ENCODE assay signal across 13 cellular contexts in genomic region chr19:1837222-1837565, GRCh38. TPM values are rescaled to one million over a fixed set of nuclear protein-coding genes. Genes with fewer than 3 reads are reported as not detected.
A peak's percentile ranks its signal among the peaks of the same experiment; 100 is the strongest.
DNase-seq lines count a peak whose midpoint lies in the region; ATAC-seq and TF ChIP-seq lines count a peak whose summit lies in the region.
"Had no signal": no experiment of that assay in that cellular context is flagged by ENCODE, and none has a peak within 500 bp of the region (broad histone marks: within the 10 kb centered on the region; RNA-seq: fewer than 3 reads in every experiment).

No MANE protein-coding gene starts in this region.

- no peaks in the 10 kb centered on the region for H3K27me3 Mint-ChIP-seq in CD8-positive, alpha-beta memory T cell
- H3K27me3 Mint-ChIP-seq in WTC11 (ENCODE audit: low read depth), result no peaks in the 10 kb centered on the region
- H3K27me3 Mint-ChIP-seq: CD4-positive, alpha-beta memory T cell had no signal

- no peak overlapping the region for H3K4me3 Mint-ChIP-seq in CD8-positive, alpha-beta memory T cell
- no peak overlapping the region for H3K4me3 Mint-ChIP-seq in WTC11
- H3K4me3 Mint-ChIP-seq: CD4-positive, alpha-beta memory T cell had no signal

- H3K9ac ChIP-seq in BLaER1, result peak overlapping the region; percentile 27; the same call in 1 of the 2 replicates

- TF ChIP-seq CTCF in WERI-Rb-1 (IDR thresholded peaks at IDR 0.05; ENCODE audit: low read depth, low read length), result no peak
- TF ChIP-seq CTCF in right lobe of liver (IDR thresholded peaks at IDR 0.05), result no peak
- TF ChIP-seq CTCF in WTC11 (IDR thresholded peaks at IDR 0.05), result no peak
- no peak for TF ChIP-seq CTCF in gastroesophageal sphincter (IDR thresholded peaks at IDR 0.05)

- POLR2A ChIA-PET in CD8-positive, alpha-beta memory T cell (lab: Charles Lee), result no interaction called here
- POLR2A ChIA-PET in WTC11 (lab: Charles Lee), result interaction anchor here (1.2 to 1.5 kb wide), 2 partner anchors 9 to 11 kb away, joined by 5 to 8 read pairs; no protein-coding TSS in a partner anchor

- TF ChIP-seq POLR2A in right lobe of liver (IDR thresholded peaks at IDR 0.05) (no peak), gastroesophageal sphincter (IDR thresholded peaks at IDR 0.05) (no peak)

- H4K20me1 ChIP-seq in BLaER1, result peaks cover 100% of the 10 kb centered on the region

- peaks cover 20 to 55% (median 26%) of the 10 kb centered on the region in 3 donors for H3K4me1 Mint-ChIP-seq in CD8-positive, alpha-beta memory T cell
- H3K4me1 Mint-ChIP-seq in WTC11, result 0 out of 2 replicates have a peak, but pooled peaks cover 6% of the 10 kb centered on the region

- 27% methylated on average over 3 of the region's 11 CpGs for WGBS in right lobe of liver (ENCODE audit: insufficient coverage, low coverage, low lambda C conversion rate, missing lambda C conversion rate)
- 60% methylated on average over 1 of the region's 11 CpGs; no CpG with 5 or more reads in 1 of the 2 donors for WGBS in gastroesophageal sphincter (ENCODE audit: low coverage in 1 of 2), 2 donors

- H3K27ac ChIP-seq in BLaER1 (0 out of 2 replicates have a peak overlapping the region, but pooled peaks have one; percentile 5), WERI-Rb-1 (peak overlapping the region; percentile 33), right lobe of liver (peak overlapping the region; percentile 63 to 81 (median 81)), gastroesophageal sphincter (no peak overlapping the region)
- H3K27ac ChIP-seq in CD8-positive, alpha-beta memory T cell (ENCODE audit: low read depth, low read length), result peak overlapping the region; percentile 70

- no peak for TF ChIP-seq EP300 in gastroesophageal sphincter (IDR thresholded peaks at IDR 0.05)

- no peak overlapping the region for H3K4me3 ChIP-seq in BLaER1
- no peak overlapping the region for H3K4me3 ChIP-seq in CD8-positive, alpha-beta memory T cell (ENCODE audit: low read length)
- H3K4me3 ChIP-seq in WERI-Rb-1 (ENCODE audit: low read depth, low read length), result no peak overlapping the region
- peak overlapping the region in 2 of 3 donors; percentile 38 to 43 for H3K4me3 ChIP-seq in right lobe of liver
- no peak overlapping the region for H3K4me3 ChIP-seq in gastroesophageal sphincter

- peaks cover 0 to 21% (median 0%) of the 10 kb centered on the region in 3 donors for H3K36me3 Mint-ChIP-seq in CD8-positive, alpha-beta memory T cell
- H3K36me3 Mint-ChIP-seq in WTC11, result no peaks in the 10 kb centered on the region

- intact Hi-C loops in right lobe of liver (cut with DNase I), result no loop called here

- H3K27me3 ChIP-seq in BLaER1, result no peaks in the 10 kb centered on the region
- no peaks in the 10 kb centered on the region for H3K27me3 ChIP-seq in CD8-positive, alpha-beta memory T cell (ENCODE audit: insufficient read depth, low read length, poor library complexity, severe bottlenecking)
- H3K27me3 ChIP-seq in WERI-Rb-1 (ENCODE audit: insufficient read depth, low read depth, severe bottlenecking), result no peaks in the 10 kb centered on the region
- H3K27me3 ChIP-seq in right lobe of liver, result no peaks in the 10 kb centered on the region
- H3K27me3 ChIP-seq in gastroesophageal sphincter, result no peaks in the 10 kb centered on the region

- ATAC-seq in right lobe of liver (no peak), WTC11 (no peak), HG03457 (IDR thresholded peaks at IDR 0.05; ENCODE audit: unreplicated experiment) (no peak), gastroesophageal sphincter (no peak)

- H3K9me3 ChIP-seq in BLaER1, result no peaks in the 10 kb centered on the region
- H3K9me3 ChIP-seq in CD8-positive, alpha-beta memory T cell (ENCODE audit: low read length), result no peaks in the 10 kb centered on the region
- no peaks in the 10 kb centered on the region for H3K9me3 ChIP-seq in WERI-Rb-1 (ENCODE audit: severe bottlenecking)
- H3K9me3 ChIP-seq in right lobe of liver, result no peaks in the 10 kb centered on the region
- H3K9me3 ChIP-seq in gastroesophageal sphincter, result no peaks in the 10 kb centered on the region

- H3K9me3 Mint-ChIP-seq in CD8-positive, alpha-beta memory T cell, result no peaks in the 10 kb centered on the region
- H3K9me3 Mint-ChIP-seq in WTC11, result no peaks in the 10 kb centered on the region
- H3K9me3 Mint-ChIP-seq: CD4-positive, alpha-beta memory T cell had no signal

- peaks cover 89% of the 10 kb centered on the region for H3K4me1 ChIP-seq in BLaER1
- H3K4me1 ChIP-seq in CD8-positive, alpha-beta memory T cell (ENCODE audit: insufficient read depth, low read length), result peaks cover 2% of the 10 kb centered on the region
- H3K4me1 ChIP-seq in right lobe of liver, result peaks cover 0 to 86% (median 40%) of the 10 kb centered on the region in 4 donors
- H3K4me1 ChIP-seq in gastroesophageal sphincter, result peaks cover 0 to 85% (median 29%) of the 10 kb centered on the region in 3 donors

- H3K36me3 ChIP-seq in BLaER1 (peaks cover 74% of the 10 kb centered on the region), WERI-Rb-1 (no peaks in the 10 kb centered on the region), right lobe of liver (no peaks in the 10 kb centered on the region), gastroesophageal sphincter (peaks cover 0 to 16% of the 10 kb centered on the region in 2 donors)
- no peaks in the 10 kb centered on the region for H3K36me3 ChIP-seq in CD8-positive, alpha-beta memory T cell (ENCODE audit: insufficient read depth, low read length)

- H3K27ac Mint-ChIP-seq in CD8-positive, alpha-beta memory T cell, result no peak overlapping the region
- no peak overlapping the region for H3K27ac Mint-ChIP-seq in WTC11
- H3K27ac Mint-ChIP-seq: CD4-positive, alpha-beta memory T cell had no signal

- peak overlapping the region; percentile 100 for H3K4me2 ChIP-seq in BLaER1

- CTCF ChIA-PET in CD8-positive, alpha-beta memory T cell (lab: Charles Lee), result interaction anchor here (1.0 to 4.9 kb wide), 7 partner anchors 8 to 105 kb away, joined by 3 to 36 read pairs (median 8); no protein-coding TSS in a partner anchor
- CTCF ChIA-PET in WTC11 (lab: Charles Lee), result interaction anchor here (0.6 to 5.6 kb wide), 37 partner anchors 9 to 506 kb away, joined by 3 to 216 read pairs (median 6); partner anchors contain the start of genes REEP6 and REXO1

- no peak for DNase-seq in CD8-positive, alpha-beta memory T cell
- DNase-seq in WERI-Rb-1 (no peak), right lobe of liver (no peak), WTC11 (ENCODE audit: low spot score) (no peak)
- no peak for DNase-seq in stimulated activated CD4-positive, alpha-beta T cell treated with anti-CD3 and anti-CD28 coated beads, Interleukin-12 subunit alpha, Interleukin-12 subunit beta, amount 100 ng/mL, for 4 hours
- DNase-seq: DMS79, NCI-H1930, NCI-H446, SIG-M5 had no signal

TF ChIP-seq in WTC11, 78 proteins besides CTCF, POLR2A, EP300 and RAD21 (continues in another document):
- TF ChIP-seq ATF6 (CRISPR knock-in tag; IDR thresholded peaks at IDR 0.05), result no peak
- TF ChIP-seq STAT6 (CRISPR knock-in tag; conservative IDR thresholded peaks at IDR 0.05; ENCODE audit: low read depth), result no peak

RNA-seq across cellular contexts. Expression of gene REXO1, which starts 11.1 kb away (rescaled TPM):
- 10 to 100 TPM; 61.0 to 63.7 TPM for total RNA-seq in CD8-positive, alpha-beta memory T cell
- 8.7 TPM for polyA plus RNA-seq in CD8-positive, alpha-beta memory T cell
- total RNA-seq in right lobe of liver (10 to 100 TPM in 4 of 6 experiments, 1 to 10 TPM in 2; 8.0 to 17.7 (median 12.6) TPM), WTC11 (2021) (48.9 to 61.1 TPM (median 50.1 TPM) in 3 replicates), gastroesophageal sphincter (10 to 100 TPM; 11.4 to 29.9 (median 16.1) TPM)

RNA-seq across cellular contexts. Expression of gene ATP8B3, which starts 25.1 kb away (rescaled TPM):
- total RNA-seq in CD8-positive, alpha-beta memory T cell, result 1 to 10 TPM in 1 of 2 experiments, under 1 TPM in 1; 0.97 to 1.6 TPM
- 2.4 TPM for polyA plus RNA-seq in CD8-positive, alpha-beta memory T cell
- 1 to 10 TPM in 5 of 6 experiments, under 1 TPM in 1; 0.86 to 5.7 (median 3.1) TPM for total RNA-seq in right lobe of liver
- 5.5 to 8.2 TPM (median 8.0 TPM) in 3 replicates for total RNA-seq in WTC11 (2021)
- total RNA-seq in gastroesophageal sphincter, result 1 to 10 TPM in 1 of 4 donors, under 1 TPM in 3; 0.27 to 1.4 (median 0.48) TPM

RNA-seq across cellular contexts. Expression of gene KLF16, which starts 26.2 kb away (rescaled TPM):
- total RNA-seq in CD8-positive, alpha-beta memory T cell, result 10 to 100 TPM; 42.8 to 43.1 TPM
- 0.92 TPM for polyA plus RNA-seq in CD8-positive, alpha-beta memory T cell
- total RNA-seq in right lobe of liver (10 to 100 TPM in 5 of 6 experiments, 1 to 10 TPM in 1; 9.9 to 23.6 (median 10.8) TPM), WTC11 (2021) (54.4 to 64.0 TPM (median 55.4 TPM) in 3 replicates), gastroesophageal sphincter (1 to 10 TPM; 1.4 to 7.1 (median 5.5) TPM)

RNA-seq across cellular contexts. Expression of gene ABHD17A, which starts 48.1 kb away (rescaled TPM):
- total RNA-seq in CD8-positive, alpha-beta memory T cell, result 100 to 1,000 TPM; 105 to 114 TPM
- polyA plus RNA-seq in CD8-positive, alpha-beta memory T cell, result 252 TPM
- total RNA-seq in right lobe of liver (10 to 100 TPM; 20.4 to 49.5 (median 23.5) TPM), WTC11 (2021) (55.0 to 60.7 TPM (median 57.3 TPM) in 3 replicates), gastroesophageal sphincter (100 to 1,000 TPM in 1 of 4 donors, 10 to 100 TPM in 3; 80.0 to 117 (median 91.0) TPM)

Comparison
In these comparisons a context has a peak if more than half of its experiments do, and no peak if none do; other contexts are left out.
1. H3K27ac ChIP-seq: peak in BLaER1 (single experiment), CD8-positive, alpha-beta memory T cell (single experiment), WERI-Rb-1 (single experiment) and right lobe of liver (3 of 3); none in gastroesophageal sphincter (0 of 4).
2. H3K4me3 ChIP-seq: peak in right lobe of liver (2 of 3); none in BLaER1 (single experiment), CD8-positive, alpha-beta memory T cell (single experiment), WERI-Rb-1 (single experiment) and gastroesophageal sphincter (0 of 2).